11 cellular contexts compared by ENCODE assay signal in the genomic region with DNA sequence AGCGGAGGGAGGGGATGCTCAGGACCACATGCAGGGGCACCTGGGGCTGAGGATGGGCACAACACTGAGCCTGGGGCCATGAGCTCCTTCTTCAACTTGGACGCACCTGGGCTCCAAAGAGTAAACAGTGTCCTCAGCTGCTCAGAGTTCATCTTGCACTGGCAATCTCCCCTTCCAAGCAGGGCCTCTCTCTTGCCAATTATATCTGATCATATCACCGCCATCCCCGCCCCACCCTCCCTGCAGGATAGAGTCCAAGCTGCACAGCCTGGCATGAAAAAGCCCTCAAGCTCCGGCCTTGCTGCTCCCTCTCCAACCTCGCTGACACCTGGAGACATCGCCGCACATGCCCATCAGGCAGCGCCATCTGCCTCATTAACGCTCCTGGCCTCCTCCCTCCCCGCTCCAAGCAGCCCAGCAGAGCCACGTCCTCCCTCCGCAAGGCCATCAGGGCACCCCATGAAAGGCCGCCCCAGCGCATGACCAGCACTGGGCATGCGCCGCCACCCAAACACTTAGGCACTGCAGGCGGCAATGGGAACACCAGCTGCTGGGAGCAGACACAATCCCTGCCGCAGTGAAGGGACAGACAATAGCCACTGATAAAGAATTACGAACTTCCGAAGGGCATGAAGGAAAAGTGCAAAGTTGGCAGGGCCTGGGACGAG.
DNase-seq lines count a peak whose midpoint lies in the region; ATAC-seq and TF ChIP-seq lines count a peak whose summit lies in the region.
"Had no signal": no experiment of that assay in that cellular context is flagged by ENCODE, and none has a peak within 500 bp of the region (broad histone marks: within the 10 kb centered on the region; RNA-seq: fewer than 3 reads in every experiment).

No MANE protein-coding gene starts in this region.

- peak overlapping the region; percentile 95 for H3K4me2 ChIP-seq in BLaER1

- H3K4me3 Mint-ChIP-seq in activated CD8-positive, alpha-beta T cell treated with anti-CD3 and anti-CD28 coated beads, Interleukin-2, amount 10 ng/mL, durations not matched to agents 7 days and 5 days, result no peak overlapping the region
- H3K4me3 Mint-ChIP-seq in activated CD4-positive, alpha-beta T cell treated with anti-CD3 and anti-CD28 coated beads, Interleukin-2, amount 10 ng/mL, durations not matched to agents 24 days and 14 days, result no peak overlapping the region
- H3K4me3 Mint-ChIP-seq: CD8-positive, alpha-beta T cell had no signal

- H3K4me3 ChIP-seq in BLaER1 (no peak overlapping the region), adrenal gland (no peak overlapping the region), mucosa of rectum (ENCODE audit: low read length in 2 of 2) (no peak overlapping the region), foreskin fibroblast (ENCODE audit: low read depth in 1 of 2, low read length in 2 of 2) (no peak overlapping the region)
- H3K4me3 ChIP-seq: stomach had no signal

- intact Hi-C loops in adrenal gland (cut with DNase I), result no loop called here
- intact Hi-C loops in activated CD4-positive, alpha-beta T cell treated with anti-CD3 and anti-CD28 coated beads, Interleukin-2, amount 10 ng/mL, durations not matched to agents 24 days and 14 days (cut with micrococcal nuclease), result loop anchor here (10.0 kb wide), 1 partner anchor 47 kb away; no protein-coding TSS in a partner anchor

- H3K27me3 Mint-ChIP-seq in activated CD8-positive, alpha-beta T cell treated with anti-CD3 and anti-CD28 coated beads, Interleukin-2, amount 10 ng/mL, durations not matched to agents 7 days and 5 days (ENCODE audit: low read depth), result no peaks in the 10 kb centered on the region
- no peaks in the 10 kb centered on the region for H3K27me3 Mint-ChIP-seq in activated CD4-positive, alpha-beta T cell treated with anti-CD3 and anti-CD28 coated beads, Interleukin-2, amount 10 ng/mL, durations not matched to agents 24 days and 14 days

- H3K4me1 ChIP-seq in BLaER1 (peaks cover 100% of the 10 kb centered on the region), adrenal gland (replicated peaks in 1 of 2) (peaks cover 31 to 51% of the 10 kb centered on the region in 2 donors), mucosa of rectum (ENCODE audit: control insufficient read depth in 2 of 2, insufficient read depth in 2 of 2, low read length in 2 of 2) (peaks cover 29 to 31% of the 10 kb centered on the region in 2 donors)

- no peak for ATAC-seq in activated CD8-positive, alpha-beta T cell treated with anti-CD3 and anti-CD28 coated beads, Interleukin-2, amount 10 ng/mL, durations not matched to agents 7 days and 5 days
- ATAC-seq: CD8-positive, alpha-beta T cell had no signal

- peak overlapping the region; percentile 65 for H3K27ac ChIP-seq in BLaER1
- peak overlapping the region in 2 of 5 donors; percentile 31 to 63 for H3K27ac ChIP-seq in adrenal gland
- H3K27ac ChIP-seq in mucosa of rectum (ENCODE audit: low read depth in 2 of 2, low read length in 2 of 2), result peak overlapping the region; percentile 6 to 32

- peaks cover 21% of the 10 kb centered on the region for H3K4me1 Mint-ChIP-seq in activated CD8-positive, alpha-beta T cell treated with anti-CD3 and anti-CD28 coated beads, Interleukin-2, amount 10 ng/mL, durations not matched to agents 7 days and 5 days (ENCODE audit: low read depth)
- H3K4me1 Mint-ChIP-seq in activated CD4-positive, alpha-beta T cell treated with anti-CD3 and anti-CD28 coated beads, Interleukin-2, amount 10 ng/mL, durations not matched to agents 24 days and 14 days, result peaks cover 22% of the 10 kb centered on the region

- WGBS in adrenal gland, 4 donors, result 76 to 82% (median 82%) methylated on average over 13 to 22 of the region's 22 CpGs

- no peak for TF ChIP-seq CTCF in adrenal gland (IDR thresholded peaks at IDR 0.05)
- no peak for TF ChIP-seq CTCF in foreskin fibroblast (IDR thresholded peaks at IDR 0.05; ENCODE audit: low read depth, low read length)

- H3K36me3 ChIP-seq in BLaER1, result peaks cover 11% of the 10 kb centered on the region
- H3K36me3 ChIP-seq in adrenal gland (replicated peaks in 1 of 2), result no peaks in the 10 kb centered on the region
- peaks cover 11 to 25% of the 10 kb centered on the region in 2 donors for H3K36me3 ChIP-seq in mucosa of rectum (ENCODE audit: control insufficient read depth in 2 of 2, insufficient read depth in 2 of 2, low read length in 2 of 2)

- H3K27me3 ChIP-seq in BLaER1 (no peaks in the 10 kb centered on the region), adrenal gland (no peaks in the 10 kb centered on the region), mucosa of rectum (ENCODE audit: control insufficient read depth in 2 of 2, insufficient read depth in 2 of 2, low read length in 2 of 2) (no peaks in the 10 kb centered on the region)
- H3K27me3 ChIP-seq: stomach had no signal

- no peak overlapping the region for H3K27ac Mint-ChIP-seq in activated CD8-positive, alpha-beta T cell treated with anti-CD3 and anti-CD28 coated beads, Interleukin-2, amount 10 ng/mL, durations not matched to agents 7 days and 5 days
- H3K27ac Mint-ChIP-seq in activated CD4-positive, alpha-beta T cell treated with anti-CD3 and anti-CD28 coated beads, Interleukin-2, amount 10 ng/mL, durations not matched to agents 24 days and 14 days, result no peak overlapping the region
- H3K27ac Mint-ChIP-seq: CD8-positive, alpha-beta T cell had no signal

- peak; percentile 54 for DNase-seq in NCI-H1105 (lab: John Stamatoyannopoulos, UW)
- peak in 5 of 7 donors; percentile 34 to 79 (median 42) for DNase-seq in adrenal gland
- DNase-seq in foreskin fibroblast, result no peak
- DNase-seq in activated CD8-positive, alpha-beta T cell treated with anti-CD3 and anti-CD28 coated beads, Interleukin-2, amount 10 ng/mL, durations not matched to agents 7 days and 5 days, result no peak
- DNase-seq in stimulated activated naive CD4-positive, alpha-beta T cell treated with Interleukin-2 at 50 U/mL for 16 hours (lab: John Stamatoyannopoulos, UW), result no peak
- DNase-seq in activated CD4-positive, alpha-beta T cell treated with anti-CD3 and anti-CD28 coated beads, Interleukin-2, amount 10 ng/mL, durations not matched to agents 24 days and 14 days, result no peak
- DNase-seq: activated CD8-positive, alpha-beta memory T cell treated with anti-CD3 and anti-CD28 coated beads, Interleukin-2, amount 50 U/mL, for 48 hours; CD8-positive, alpha-beta T cell; stomach had no signal

- H3K9ac ChIP-seq in BLaER1 (peak overlapping the region; percentile 61; the same call in 1 of the 2 replicates), mucosa of rectum (ENCODE audit: low read depth in 1 of 2, low read length in 2 of 2) (no peak overlapping the region)

- H3K9me3 Mint-ChIP-seq in activated CD8-positive, alpha-beta T cell treated with anti-CD3 and anti-CD28 coated beads, Interleukin-2, amount 10 ng/mL, durations not matched to agents 7 days and 5 days (ENCODE audit: insufficient read depth), result no peaks in the 10 kb centered on the region
- no peaks in the 10 kb centered on the region for H3K9me3 Mint-ChIP-seq in activated CD4-positive, alpha-beta T cell treated with anti-CD3 and anti-CD28 coated beads, Interleukin-2, amount 10 ng/mL, durations not matched to agents 24 days and 14 days
- H3K9me3 Mint-ChIP-seq: CD8-positive, alpha-beta T cell had no signal

- TF ChIP-seq POLR2A in adrenal gland (IDR thresholded peaks at IDR 0.05), result no peak

- H3K36me3 Mint-ChIP-seq in activated CD8-positive, alpha-beta T cell treated with anti-CD3 and anti-CD28 coated beads, Interleukin-2, amount 10 ng/mL, durations not matched to agents 7 days and 5 days (ENCODE audit: low read depth), result peaks cover 4% of the 10 kb centered on the region
- peaks cover 3% of the 10 kb centered on the region for H3K36me3 Mint-ChIP-seq in activated CD4-positive, alpha-beta T cell treated with anti-CD3 and anti-CD28 coated beads, Interleukin-2, amount 10 ng/mL, durations not matched to agents 24 days and 14 days (ENCODE audit: low read depth)

- CTCF ChIA-PET in activated CD8-positive, alpha-beta T cell treated with anti-CD3 and anti-CD28 coated beads, Interleukin-2, amount 10 ng/mL, durations not matched to agents 7 days and 5 days (lab: Charles Lee), result interaction anchor here (0.8 to 2.5 kb wide), 3 partner anchors 22 to 102 kb away, joined by 3 to 9 read pairs (median 3); no protein-coding TSS in a partner anchor

- POLR2A ChIA-PET in activated CD8-positive, alpha-beta T cell treated with anti-CD3 and anti-CD28 coated beads, Interleukin-2, amount 10 ng/mL, durations not matched to agents 7 days and 5 days (lab: Charles Lee), result interaction anchor here (0.6 kb wide), 1 partner anchor 15 kb away, joined by 3 read pairs; no protein-coding TSS in a partner anchor

- H4K20me1 ChIP-seq in BLaER1, result no peaks in the 10 kb centered on the region

- no peaks in the 10 kb centered on the region for H3K9me3 ChIP-seq in BLaER1
- H3K9me3 ChIP-seq in adrenal gland (replicated peaks in 1 of 3), result no peaks in the 10 kb centered on the region
- no peaks in the 10 kb centered on the region for H3K9me3 ChIP-seq in mucosa of rectum (ENCODE audit: control insufficient read depth in 2 of 2, low read length in 2 of 2)
- H3K9me3 ChIP-seq: stomach had no signal

Comparison
In these comparisons a context has a peak if more than half of its experiments do, and no peak if none do; other contexts are left out.
1. DNase-seq: peak in NCI-H1105 (single experiment) and adrenal gland (5 of 7); none in foreskin fibroblast (0 of 2), activated CD8-positive, alpha-beta T cell treated with anti-CD3 and anti-CD28 coated beads, Interleukin-2, amount 10 ng/mL, durations not matched to agents 7 days and 5 days (single experiment), stimulated activated naive CD4-positive, alpha-beta T cell treated with Interleukin-2 at 50 U/mL for 16 hours (single experiment) and activated CD4-positive, alpha-beta T cell treated with anti-CD3 and anti-CD28 coated beads, Interleukin-2, amount 10 ng/mL, durations not matched to agents 24 days and 14 days (single experiment).